22 cellular contexts compared by ENCODE assay signal in the genomic region with DNA sequence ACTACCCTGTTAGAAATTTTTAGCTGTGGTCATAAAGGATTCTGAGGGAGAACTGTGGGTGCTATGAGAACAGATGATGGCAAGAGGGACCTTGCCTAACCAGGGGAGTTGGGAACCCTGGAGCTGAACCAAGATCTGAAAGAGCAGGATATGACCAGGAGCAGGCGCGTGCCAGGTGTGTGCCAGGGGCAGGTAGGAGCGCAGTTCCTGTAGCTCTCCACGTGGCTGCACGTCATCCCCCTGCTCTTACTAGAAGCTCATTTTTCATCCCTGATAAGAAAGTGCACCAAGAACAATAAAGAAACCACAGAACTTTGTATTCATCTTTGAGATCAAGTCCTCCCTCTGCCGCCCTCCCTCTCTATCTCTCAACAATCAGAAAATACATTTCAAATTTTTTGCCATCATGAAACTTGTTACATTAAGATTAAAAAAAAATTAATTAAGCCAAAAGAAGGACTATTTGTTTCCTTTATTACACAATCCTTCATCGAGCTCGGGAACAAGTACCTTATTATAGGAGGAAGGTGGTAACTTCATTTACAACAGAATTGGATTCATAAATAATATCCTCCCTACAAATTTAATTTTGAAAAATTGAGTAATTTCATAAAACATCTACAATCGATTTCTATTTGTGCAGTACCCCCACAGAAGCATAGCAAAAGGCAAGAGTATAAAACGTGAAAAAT.
"Had no signal": no experiment of that assay in that cellular context is flagged by ENCODE, and none has a peak within 500 bp of the region (broad histone marks: within the 10 kb centered on the region; RNA-seq: fewer than 3 reads in every experiment).

No MANE protein-coding gene starts in this region.

- H3K4me3 ChIP-seq: gastrocnemius medialis, left ventricle myocardium inferior, lower lobe of right lung, neural progenitor cell, ovary, right atrium auricular region, sigmoid colon, skin epidermis, thoracic aorta, transverse colon had no signal

- H2AFZ ChIP-seq: neural progenitor cell had no signal

- FAIRE-seq: kidney had no signal

- H3K4me2 ChIP-seq: neural progenitor cell had no signal

- H3K27ac ChIP-seq: gastrocnemius medialis, left ventricle myocardium inferior, lower lobe of right lung, neural progenitor cell, ovary, right atrium auricular region, sigmoid colon, skin epidermis, thoracic aorta, transverse colon had no signal

- H3K9me3 ChIP-seq: gastrocnemius medialis, left ventricle myocardium inferior, lower lobe of right lung, ovary, right atrium auricular region, sigmoid colon, thoracic aorta, transverse colon had no signal

- H3K4me1 ChIP-seq: gastrocnemius medialis, left ventricle myocardium inferior, lower lobe of right lung, neural progenitor cell, right atrium auricular region, sigmoid colon, transverse colon had no signal

- DNase-seq: gastrocnemius medialis; glutamatergic neuron; immature natural killer cell; kidney; left cardiac atrium; left ventricle myocardium inferior; lower lobe of right lung; mesenchymal stem cell; midbrain; nucleus accumbens; ovary; sigmoid colon; stimulated activated CD4-positive, alpha-beta T cell treated with anti-CD3 and anti-CD28 coated beads, Interleukin-2, amount 100 ng/mL, for 24 hours; stimulated activated CD4-positive, alpha-beta T cell treated with anti-CD3 and anti-CD28 coated beads, Interleukin-4, amount 100 ng/mL, for 4 hours; stimulated activated naive B cell treated with anti-CD40 and anti-IgM and Interleukin-4, amounts not matched to agents 10 μg/mL and 1 μg/mL and 100 μg/mL, for 72 hours; stimulated activated naive CD8-positive, alpha-beta T cell treated with anti-CD3 and anti-CD28 coated beads, Interleukin-15, amount 100 ng/mL, for 72 hours; transverse colon had no signal

- H3K27me3 ChIP-seq: gastrocnemius medialis, neural progenitor cell, ovary, right atrium auricular region, sigmoid colon, transverse colon had no signal

- ATAC-seq: gastrocnemius medialis; left cardiac atrium; lower lobe of right lung; natural killer cell treated with Interleukin-12 subunit alpha and Interleukin-12 subunit beta and Interleukin-15 and Interleukin-18, amount 100 ng/mL, for 72 hours; stimulated activated naive B cell treated with anti-CD40 and anti-IgM and Interleukin-4, amounts not matched to agents 10 μg/mL and 1 μg/mL and 100 μg/mL, for 72 hours; stimulated activated naive CD8-positive, alpha-beta T cell treated with anti-CD3 and anti-CD28 coated beads, Interleukin-15, amount 100 ng/mL, for 72 hours had no signal

- H3K36me3 ChIP-seq: gastrocnemius medialis, left ventricle myocardium inferior, lower lobe of right lung, neural progenitor cell, ovary, right atrium auricular region, sigmoid colon, thoracic aorta, transverse colon had no signal
